18 cellular contexts compared by ENCODE assay signal in genomic region chr11:131656179-131656838, GRCh38.
A peak's percentile ranks its signal among the peaks of the same experiment; 100 is the strongest.
DNase-seq lines count a peak whose midpoint lies in the region; ATAC-seq and FAIRE-seq lines count a peak whose summit lies in the region.
"Had no signal": no experiment of that assay in that cellular context is flagged by ENCODE, and none has a peak within 500 bp of the region (broad histone marks: within the 10 kb centered on the region; RNA-seq: fewer than 3 reads in every experiment).

No MANE protein-coding gene starts in this region.

- no peaks in the 10 kb centered on the region for H3K9me3 ChIP-seq in iPS-15b (ENCODE audit: control insufficient read depth, insufficient read depth, low read length)
- peaks cover 0 to 2% of the 10 kb centered on the region in 2 donors for H3K9me3 ChIP-seq in neuronal stem cell (replicated peaks in 1 of 2; ENCODE audit: control insufficient read depth in 2 of 2, insufficient read depth in 1 of 2, low read depth in 1 of 2, low read length in 2 of 2)
- H3K9me3 ChIP-seq in aorta (ENCODE audit: control insufficient read depth, low read length): no peaks in the 10 kb centered on the region
- H3K9me3 ChIP-seq: BLaER1 treated with 17β-estradiol and CSF1 and Interleukin-3, amounts not matched to agents 10 nM and 100 nM; Peyer's patch had no signal

- H4K91ac ChIP-seq in neuronal stem cell (ENCODE audit: low read depth, low read length, poor library complexity): no peak overlapping the region

- no peak overlapping the region for H3K14ac ChIP-seq in neuronal stem cell (ENCODE audit: low read length)

- no peak overlapping the region for H2BK5ac ChIP-seq in neuronal stem cell (ENCODE audit: low read length)

- H3K18ac ChIP-seq in neuronal stem cell (ENCODE audit: low read length): no peak overlapping the region

- DNase-seq in NCI-H748 (lab: John Stamatoyannopoulos, UW; ENCODE audit: unreplicated experiment) (peak; percentile 5), NCI-H748 treated with DMSO at 0.1 percent for 48 hours (lab: John Stamatoyannopoulos, UW) (no peak), NCI-H69 (lab: John Stamatoyannopoulos, UW) (peak; percentile 19), neuronal stem cell (ENCODE audit: low spot score) (no peak), frontal cortex (ENCODE audit: low spot score in 2 of 2) (no peak), aorta (no peak), activated gamma-delta T cell treated with Interleukin-2 at 50 U/mL for 16 hours (no peak)
- DNase-seq: HCEC 1CT, NCI-H1092 treated with DMSO at 0.1 percent for 48 hours, NCI-H1694, NCI-H2107, NCI-H774, Peyer's patch, Right ventricle myocardium superior had no signal

- no peak overlapping the region for H3K4ac ChIP-seq in neuronal stem cell (ENCODE audit: low read length)

- WGBS in neuronal stem cell (ENCODE audit: extremely low coverage in 2 of 2, insufficient read length in 2 of 2, insufficient replicate concordance in 1 of 2), 2 donors: no CpG with 5 or more reads among the region's 9 CpGs
- 59 to 69% methylated on average over 9 of the region's 9 CpGs for WGBS in aorta, 2 donors

- no peak overlapping the region for H2BK12ac ChIP-seq in neuronal stem cell (ENCODE audit: low read length)

- no peak overlapping the region for H3K9ac ChIP-seq in iPS-15b (ENCODE audit: low read depth, low read length)
- no peak overlapping the region for H3K9ac ChIP-seq in neuronal stem cell (ENCODE audit: low read depth, low read length, poor library complexity)
- H3K9ac ChIP-seq: BLaER1 treated with 17β-estradiol and CSF1 and Interleukin-3, amounts not matched to agents 10 nM and 100 nM had no signal

- no peak overlapping the region for H4K8ac ChIP-seq in neuronal stem cell (ENCODE audit: low read depth, low read length)

- H2AFZ ChIP-seq in neuronal stem cell (ENCODE audit: low read length): peak overlapping the region; percentile 45

- no peak overlapping the region for H3K23ac ChIP-seq in neuronal stem cell (ENCODE audit: low read depth, low read length, poor library complexity)

- H3K4me3 ChIP-seq in iPS-15b (ENCODE audit: low read depth, low read length): peak overlapping the region; percentile 37
- H3K4me3 ChIP-seq in neuronal stem cell (ENCODE audit: low read length in 2 of 2): no peak overlapping the region
- H3K4me3 ChIP-seq in aorta (ENCODE audit: low read length in 2 of 2): no peak overlapping the region
- H3K4me3 ChIP-seq: BLaER1 treated with 17β-estradiol and CSF1 and Interleukin-3, amounts not matched to agents 10 nM and 100 nM; K562; Peyer's patch had no signal

- no peak overlapping the region for H3K4me2 ChIP-seq in neuronal stem cell (ENCODE audit: insufficient read depth, low read length, poor library complexity, severe bottlenecking)

- H3K79me1 ChIP-seq in neuronal stem cell (ENCODE audit: low read depth, low read length): no peaks in the 10 kb centered on the region

- intact Hi-C loops in aorta (cut with DNase I): no loop called here

- H3K27ac ChIP-seq in neuronal stem cell (replicated peaks; ENCODE audit: low read length) (no peak overlapping the region), aorta (ENCODE audit: low read depth in 1 of 2, low read length in 2 of 2) (no peak overlapping the region)
- H3K27ac ChIP-seq: 22Rv1; BLaER1 treated with 17β-estradiol and CSF1 and Interleukin-3, amounts not matched to agents 10 nM and 100 nM; Peyer's patch had no signal

- H3K4me1 ChIP-seq in iPS-15b (ENCODE audit: control insufficient read depth, insufficient read depth, low read length) (peaks cover 24% of the 10 kb centered on the region), neuronal stem cell (ENCODE audit: control insufficient read depth in 2 of 2, insufficient read depth in 1 of 2, low read depth in 1 of 2, low read length in 2 of 2) (peaks cover 0 to 28% of the 10 kb centered on the region in 2 donors), aorta (ENCODE audit: control insufficient read depth in 1 of 2, insufficient read depth in 2 of 2, low read length in 2 of 2) (no peaks in the 10 kb centered on the region)
- H3K4me1 ChIP-seq: Peyer's patch had no signal

- no peaks in the 10 kb centered on the region for H3K27me3 ChIP-seq in iPS-15b (ENCODE audit: control insufficient read depth, insufficient read depth, low read length)
- no peaks in the 10 kb centered on the region for H3K27me3 ChIP-seq in neuronal stem cell (ENCODE audit: control insufficient read depth in 3 of 3, insufficient read depth in 3 of 3, low read depth in 1 of 3, low read length in 3 of 3)
- no peaks in the 10 kb centered on the region for H3K27me3 ChIP-seq in aorta (ENCODE audit: control insufficient read depth in 1 of 2, insufficient read depth in 2 of 2, low read length in 1 of 2)
- H3K27me3 ChIP-seq: Peyer's patch had no signal

- no peak overlapping the region for H2AK5ac ChIP-seq in neuronal stem cell (ENCODE audit: low read depth, low read length)

- no peak overlapping the region for H2BK120ac ChIP-seq in neuronal stem cell (ENCODE audit: low read depth, low read length)

- ATAC-seq in aorta (ENCODE audit: low FRiP score): no peak
- ATAC-seq: K562 had no signal

- no peaks in the 10 kb centered on the region for H3K36me3 ChIP-seq in iPS-15b (ENCODE audit: control insufficient read depth, insufficient read depth, low read length)
- H3K36me3 ChIP-seq in neuronal stem cell (replicated peaks in 1 of 2; ENCODE audit: control insufficient read depth in 2 of 2, insufficient read depth in 2 of 2, low read length in 2 of 2): no peaks in the 10 kb centered on the region
- H3K36me3 ChIP-seq in aorta (ENCODE audit: control insufficient read depth in 1 of 2, insufficient read depth in 2 of 2, low read length in 1 of 2): no peaks in the 10 kb centered on the region
- H3K36me3 ChIP-seq: BLaER1 treated with 17β-estradiol and CSF1 and Interleukin-3, amounts not matched to agents 10 nM and 100 nM; Peyer's patch had no signal

- H2BK15ac ChIP-seq in neuronal stem cell (ENCODE audit: low read length): no peak overlapping the region

- FAIRE-seq in frontal cortex (lab: Jason Lieb, UNC): no peak
- FAIRE-seq: K562 had no signal

Comparison
In these comparisons a context has a peak if more than half of its experiments do, and no peak if none do; other contexts are left out.
1. DNase-seq: peak in NCI-H748 (single experiment) and NCI-H69 (single experiment); none in NCI-H748 treated with DMSO at 0.1 percent for 48 hours (single experiment), neuronal stem cell (single experiment), frontal cortex (0 of 2), aorta (0 of 2) and activated gamma-delta T cell treated with Interleukin-2 at 50 U/mL for 16 hours (single experiment).